Comparison of ENCODE assay signal across 11 cellular contexts in the genomic region with DNA sequence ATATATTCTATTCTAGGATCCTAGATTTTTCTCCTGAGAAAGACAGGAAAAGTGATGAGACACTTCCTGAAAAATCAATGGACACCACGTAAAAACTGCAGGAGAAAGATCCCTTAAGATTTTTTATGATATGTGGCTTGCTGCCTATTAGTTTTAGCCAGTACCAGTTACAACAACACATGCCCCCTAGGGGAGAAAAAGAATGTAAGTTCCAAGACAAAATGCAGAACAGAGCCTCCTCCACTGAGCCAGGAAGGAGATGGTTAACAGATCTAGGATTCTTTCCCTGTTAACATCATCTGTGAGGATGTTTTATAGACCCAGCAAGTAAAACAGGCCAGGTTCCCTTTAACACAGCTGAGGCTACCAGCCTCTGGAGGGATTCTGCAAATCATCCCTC.
DNase-seq lines count a peak whose midpoint lies in the region; ATAC-seq lines count a peak whose summit lies in the region.
"Had no signal": no experiment of that assay in that cellular context is flagged by ENCODE, and none has a peak within 500 bp of the region (broad histone marks: within the 10 kb centered on the region; RNA-seq: fewer than 3 reads in every experiment).

No MANE protein-coding gene starts in this region.

- peak; percentile 27 for DNase-seq in DMS 273 (lab: John Stamatoyannopoulos, UW; ENCODE audit: unreplicated experiment)
- DNase-seq in DMS 273 treated with DMSO at 0.1 percent for 48 hours (lab: John Stamatoyannopoulos, UW), result no peak
- DNase-seq in LHCN-M2 (ENCODE audit: low read depth), result peak; percentile 50
- peak; percentile 14 for DNase-seq in fibroblast of gingiva (ENCODE audit: low read depth)
- DNase-seq in retina, result peak; percentile 18
- DNase-seq in cerebellum (ENCODE audit: low spot score), result no peak
- DNase-seq: 8988T; naive thymus-derived CD8-positive, alpha-beta T cell; stimulated activated CD4-positive, alpha-beta T cell treated with anti-CD3 and anti-CD28 coated beads, Interleukin-4, amount 100 ng/mL, for 1 hour had no signal

- ATAC-seq in HG02642 (IDR thresholded peaks at IDR 0.05; ENCODE audit: poor library complexity, unreplicated experiment) (no peak), GM21367 (IDR thresholded peaks at IDR 0.05; ENCODE audit: unreplicated experiment) (no peak)
- ATAC-seq: naive thymus-derived CD8-positive, alpha-beta T cell had no signal

Comparison
In these comparisons a context has a peak if more than half of its experiments do, and no peak if none do; other contexts are left out.
1. DNase-seq: peak in DMS 273 (single experiment), LHCN-M2 (single experiment), fibroblast of gingiva (single experiment) and retina (single experiment); none in DMS 273 treated with DMSO at 0.1 percent for 48 hours (single experiment) and cerebellum (single experiment).